14 cellular contexts compared by ENCODE assay signal in genomic region chr19:16957151-16957662, GRCh38.
DNase-seq lines count a peak whose midpoint lies in the region; ATAC-seq and TF ChIP-seq lines count a peak whose summit lies in the region.
"Had no signal": no experiment of that assay in that cellular context is flagged by ENCODE, and none has a peak within 500 bp of the region (broad histone marks: within the 10 kb centered on the region; RNA-seq: fewer than 3 reads in every experiment).

No MANE protein-coding gene starts in this region.

- H3K4me1 Mint-ChIP-seq in Calu3 (ENCODE audit: low read depth, unreplicated experiment) (peaks cover 9% of the 10 kb centered on the region), chondrocyte (ENCODE audit: low read depth) (peaks cover 22% of the 10 kb centered on the region)
- no peaks in the 10 kb centered on the region for H3K4me1 Mint-ChIP-seq in activated CD4-positive, alpha-beta T cell treated with anti-CD3 and anti-CD28 coated beads, Interleukin-2, amount 10 ng/mL, durations not matched to agents 7 days and 5 days

- H3K4me3 Mint-ChIP-seq in Calu3 (ENCODE audit: low read depth, unreplicated experiment): no peak overlapping the region
- H3K4me3 Mint-ChIP-seq in chondrocyte (ENCODE audit: unreplicated experiment): no peak overlapping the region
- no peak overlapping the region for H3K4me3 Mint-ChIP-seq in activated CD4-positive, alpha-beta T cell treated with anti-CD3 and anti-CD28 coated beads, Interleukin-2, amount 10 ng/mL, durations not matched to agents 7 days and 5 days

- no peak for TF ChIP-seq CTCF in Calu3 (IDR thresholded peaks at IDR 0.05; ENCODE audit: unreplicated experiment)
- TF ChIP-seq CTCF in chondrocyte (IDR thresholded peaks at IDR 0.05): no peak
- no peak for TF ChIP-seq CTCF in mucosa of descending colon (IDR thresholded peaks at IDR 0.05)

- H3K36me3 ChIP-seq in mucosa of descending colon (ENCODE audit: low read depth): no peaks in the 10 kb centered on the region
- H3K36me3 ChIP-seq: tibial artery had no signal

- H3K4me1 ChIP-seq in mucosa of descending colon (ENCODE audit: low read depth): no peaks in the 10 kb centered on the region
- H3K4me1 ChIP-seq: foreskin keratinocyte had no signal

- peak; percentile 39 for ATAC-seq in mucosa of descending colon
- no peak for ATAC-seq in HG02571 (IDR thresholded peaks at IDR 0.05; ENCODE audit: unreplicated experiment)
- no peak for ATAC-seq in GM19463 (IDR thresholded peaks at IDR 0.05; ENCODE audit: unreplicated experiment)
- ATAC-seq: foreskin keratinocyte had no signal

- POLR2A ChIA-PET in activated CD4-positive, alpha-beta T cell treated with anti-CD3 and anti-CD28 coated beads, Interleukin-2, amount 10 ng/mL, durations not matched to agents 7 days and 5 days (lab: Charles Lee): no interaction called here

- DNase-seq in Calu3: peak; percentile 39
- DNase-seq in NCI-H1105 treated with DMSO at 0.1 percent for 48 hours (lab: John Stamatoyannopoulos, UW): peak; percentile 73
- peak; percentile 49 for DNase-seq in chondrocyte (ENCODE audit: low spot score)
- DNase-seq in mucosa of descending colon: no peak
- DNase-seq in activated CD4-positive, alpha-beta T cell treated with anti-CD3 and anti-CD28 coated beads, Interleukin-2, amount 10 ng/mL, durations not matched to agents 7 days and 5 days: no peak
- DNase-seq in COR-L47 (lab: John Stamatoyannopoulos, UW): no peak
- DNase-seq: DMS53, mesendoderm, MM.1S, T1000 had no signal

- CTCF ChIA-PET in Calu3 (lab: Charles Lee): interaction anchor here (0.7 kb wide), 1 partner anchor 539 kb away, joined by 3 read pairs; no protein-coding TSS in a partner anchor
- CTCF ChIA-PET in activated CD4-positive, alpha-beta T cell treated with anti-CD3 and anti-CD28 coated beads, Interleukin-2, amount 10 ng/mL, durations not matched to agents 7 days and 5 days (lab: Charles Lee): no interaction called here

- no TSS peak for BruUV-seq in Calu3 (replicated peaks; lab: Mats Ljungman, UMichigan)

- intact Hi-C loops in Calu3 (cut with micrococcal nuclease; ENCODE audit: unreplicated experiment): no loop called here
- intact Hi-C loops in mucosa of descending colon (cut with DNase I, micrococcal nuclease): no loop called here

- H3K27me3 Mint-ChIP-seq in Calu3 (ENCODE audit: unreplicated experiment) (peaks cover 36% of the 10 kb centered on the region), chondrocyte (ENCODE audit: low read depth) (peaks cover 8% of the 10 kb centered on the region)
- H3K27me3 Mint-ChIP-seq in activated CD4-positive, alpha-beta T cell treated with anti-CD3 and anti-CD28 coated beads, Interleukin-2, amount 10 ng/mL, durations not matched to agents 7 days and 5 days: peaks cover 7% of the 10 kb centered on the region

- H3K36me3 Mint-ChIP-seq in Calu3 (ENCODE audit: insufficient read depth, unreplicated experiment): no peaks in the 10 kb centered on the region
- no peaks in the 10 kb centered on the region for H3K36me3 Mint-ChIP-seq in chondrocyte (ENCODE audit: low read depth)
- no peaks in the 10 kb centered on the region for H3K36me3 Mint-ChIP-seq in activated CD4-positive, alpha-beta T cell treated with anti-CD3 and anti-CD28 coated beads, Interleukin-2, amount 10 ng/mL, durations not matched to agents 7 days and 5 days (ENCODE audit: low read depth)

- H3K9me3 Mint-ChIP-seq in Calu3 (ENCODE audit: low read depth, unreplicated experiment): no peaks in the 10 kb centered on the region
- peaks cover 8% of the 10 kb centered on the region for H3K9me3 Mint-ChIP-seq in chondrocyte (ENCODE audit: low read depth)
- no peaks in the 10 kb centered on the region for H3K9me3 Mint-ChIP-seq in activated CD4-positive, alpha-beta T cell treated with anti-CD3 and anti-CD28 coated beads, Interleukin-2, amount 10 ng/mL, durations not matched to agents 7 days and 5 days

- H3K9me3 ChIP-seq in mucosa of descending colon: no peaks in the 10 kb centered on the region
- H3K9me3 ChIP-seq: tibial artery had no signal

- no peak overlapping the region for H3K4me3 ChIP-seq in mucosa of descending colon
- H3K4me3 ChIP-seq: tibial artery had no signal

- H3K27ac Mint-ChIP-seq in Calu3 (ENCODE audit: unreplicated experiment) (no peak overlapping the region), chondrocyte (ENCODE audit: unreplicated experiment) (no peak overlapping the region)
- no peak overlapping the region for H3K27ac Mint-ChIP-seq in activated CD4-positive, alpha-beta T cell treated with anti-CD3 and anti-CD28 coated beads, Interleukin-2, amount 10 ng/mL, durations not matched to agents 7 days and 5 days

Comparison
In these comparisons a context has a peak if more than half of its experiments do, and no peak if none do; other contexts are left out.
1. DNase-seq: peak in Calu3 (single experiment), NCI-H1105 treated with DMSO at 0.1 percent for 48 hours (single experiment) and chondrocyte (single experiment); none in mucosa of descending colon (0 of 3), activated CD4-positive, alpha-beta T cell treated with anti-CD3 and anti-CD28 coated beads, Interleukin-2, amount 10 ng/mL, durations not matched to agents 7 days and 5 days (single experiment) and COR-L47 (single experiment).